16 cellular contexts compared by ENCODE assay signal in the genomic region with DNA sequence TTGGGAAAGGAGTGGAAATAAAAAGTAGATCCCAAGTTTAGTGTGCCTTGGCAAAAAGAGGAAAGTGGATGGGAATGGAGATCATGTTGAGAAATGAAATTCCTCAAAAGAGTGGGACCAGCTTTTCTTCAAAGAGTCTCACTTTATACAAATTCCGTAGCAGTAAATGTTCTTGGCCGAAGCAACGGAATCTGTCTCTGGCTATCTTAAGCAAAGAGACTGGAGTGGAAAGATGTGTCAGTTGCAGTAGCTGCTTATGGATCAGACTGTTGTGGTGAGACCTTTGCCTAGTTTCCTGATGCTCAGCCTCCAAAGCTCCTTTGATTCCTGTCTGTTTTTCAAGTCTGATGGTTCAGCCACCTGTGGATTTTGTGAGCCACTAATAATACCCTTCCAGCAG.
"Had no signal": no experiment of that assay in that cellular context is flagged by ENCODE, and none has a peak within 500 bp of the region (broad histone marks: within the 10 kb centered on the region; RNA-seq: fewer than 3 reads in every experiment).

No MANE protein-coding gene starts in this region.

- DNase-seq: activated naive CD4-positive, alpha-beta T cell treated with anti-CD3 and anti-CD28 coated beads, Interleukin-2, amount 50 U/mL, for 16 hours; activated T-cell treated with anti-CD3 and anti-CD28 coated beads for 4 hours; glutamatergic neuron; lower lobe of right lung; naive thymus-derived CD4-positive, alpha-beta T cell; right cardiac atrium; stimulated activated CD4-positive, alpha-beta T cell treated with anti-CD3 and anti-CD28 coated beads, Interleukin-4, amount 100 ng/mL, for 4 hours; stimulated activated CD8-positive, alpha-beta memory T cell treated with anti-CD3 and anti-CD28 coated beads, Interleukin-4, amount 100 ng/mL, for 48 hours; stimulated activated naive CD4-positive, alpha-beta T cell treated with Interleukin-2 at 50 U/mL for 16 hours; upper lobe of left lung had no signal

- ATAC-seq: lower lobe of right lung; naive thymus-derived CD4-positive, alpha-beta T cell; right cardiac atrium had no signal

- H3K27ac ChIP-seq: lower lobe of right lung, neutrophil, SJSA1, suprapubic skin, upper lobe of left lung had no signal

- H3K4me3 Mint-ChIP-seq: naive thymus-derived CD4-positive, alpha-beta T cell; T-helper 2 cell treated with Interferon-gamma antibody and Interleukin-4, amounts not matched to agents 5 μg/mL and 100 μg/mL, for 36 hours had no signal

- H3K27ac Mint-ChIP-seq: progenitor cell of endocrine pancreas; T-helper 2 cell treated with Interferon-gamma antibody and Interleukin-4, amounts not matched to agents 5 μg/mL and 100 μg/mL, for 36 hours had no signal

- H3K9me3 Mint-ChIP-seq: naive thymus-derived CD4-positive, alpha-beta T cell; T-helper 2 cell treated with Interferon-gamma antibody and Interleukin-4, amounts not matched to agents 5 μg/mL and 100 μg/mL, for 36 hours had no signal

- H3K27me3 Mint-ChIP-seq: naive thymus-derived CD4-positive, alpha-beta T cell; progenitor cell of endocrine pancreas had no signal

- H3K4me1 ChIP-seq: SJSA1 had no signal

- H3K4me2 ChIP-seq: smooth muscle cell had no signal

- H3K9me3 ChIP-seq: lower lobe of right lung, neutrophil, SJSA1, suprapubic skin, upper lobe of left lung had no signal

- H3K4me3 ChIP-seq: lower lobe of right lung, SJSA1, smooth muscle cell, suprapubic skin, upper lobe of left lung had no signal

- H3K36me3 ChIP-seq: lower lobe of right lung, neutrophil, SJSA1, suprapubic skin, upper lobe of left lung had no signal

- H3K27me3 ChIP-seq: neutrophil, SJSA1, suprapubic skin, upper lobe of left lung had no signal
